18 cellular contexts compared by ENCODE assay signal in the genomic region with DNA sequence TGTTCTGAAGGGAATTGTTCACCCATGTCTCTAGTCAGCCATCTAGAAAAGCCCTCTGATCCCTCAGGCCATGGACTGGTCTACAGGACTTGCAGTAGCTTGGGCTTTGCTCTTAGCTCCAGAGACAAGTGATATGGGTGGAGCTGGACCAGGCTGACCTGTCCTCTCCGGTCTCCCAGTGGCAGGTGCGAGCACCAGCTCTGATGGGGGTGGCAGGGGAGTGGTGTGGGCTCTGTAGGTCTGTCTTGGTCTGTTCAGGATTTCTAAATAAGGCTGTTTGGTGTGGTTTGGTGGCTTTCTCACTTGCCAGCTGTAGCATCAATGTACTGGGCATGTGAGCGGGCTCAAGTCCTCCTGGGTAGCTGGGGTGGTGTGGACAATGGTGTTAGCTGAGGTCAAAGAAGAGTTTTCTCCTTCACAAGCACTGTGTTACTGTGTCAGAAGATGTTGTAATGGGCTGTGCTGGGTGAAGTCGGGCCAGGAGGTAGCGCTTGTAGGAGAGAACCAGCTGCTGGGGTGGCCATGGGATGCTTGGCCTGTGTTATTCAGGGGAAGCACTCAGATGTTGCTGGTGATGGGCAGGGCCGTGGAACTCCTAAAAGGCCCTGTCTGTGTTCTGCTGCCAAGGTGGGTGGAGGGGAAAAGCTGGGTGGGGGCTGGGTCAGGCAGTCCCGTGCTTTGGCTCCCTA. TPM values are rescaled to one million over a fixed set of nuclear protein-coding genes. Genes with fewer than 3 reads are reported as not detected.
A peak's percentile ranks its signal among the peaks of the same experiment; 100 is the strongest.
DNase-seq lines count a peak whose midpoint lies in the region; ATAC-seq and TF ChIP-seq lines count a peak whose summit lies in the region.
"Had no signal": no experiment of that assay in that cellular context is flagged by ENCODE, and none has a peak within 500 bp of the region (broad histone marks: within the 10 kb centered on the region; RNA-seq: fewer than 3 reads in every experiment).

No MANE protein-coding gene starts in this region.

- intact Hi-C loops in left ventricle myocardium superior (cut with micrococcal nuclease) = no loop called here

- peaks cover 7 to 27% (median 12%) of the 10 kb centered on the region in 11 experiments for H3K9me3 ChIP-seq in BLaER1 treated with 17β-estradiol and CSF1 and Interleukin-3, amounts not matched to agents 10 nM and 100 nM (replicated peaks in 1 of 11)
- H3K9me3 ChIP-seq in skeletal muscle satellite cell (replicated peaks; ENCODE audit: low read length) (peaks cover 5% of the 10 kb centered on the region), Karpas-422 (ENCODE audit: low read length) (peaks cover 31% of the 10 kb centered on the region)

- no peaks in the 10 kb centered on the region for H3K9me2 ChIP-seq in Karpas-422 (replicated peaks; ENCODE audit: insufficient read depth, low read length)

- peak overlapping the region in 2 of 10 experiments; percentile 47 to 60; a peak in 1 of 20 replicates for H3K4me3 ChIP-seq in BLaER1 treated with 17β-estradiol and CSF1 and Interleukin-3, amounts not matched to agents 10 nM and 100 nM
- peak overlapping the region; percentile 62 for H3K4me3 ChIP-seq in skeletal muscle satellite cell (ENCODE audit: low read length)
- no peak overlapping the region for H3K4me3 ChIP-seq in Karpas-422 (ENCODE audit: low read length)
- H3K4me3 ChIP-seq: GM12878, HAP-1, SK-N-MC had no signal

- no peaks in the 10 kb centered on the region for H3K36me3 ChIP-seq in BLaER1 treated with 17β-estradiol and CSF1 and Interleukin-3, amounts not matched to agents 10 nM and 100 nM
- no peaks in the 10 kb centered on the region for H3K36me3 ChIP-seq in skeletal muscle satellite cell (ENCODE audit: insufficient read depth, low read length)
- H3K36me3 ChIP-seq in Karpas-422 (ENCODE audit: insufficient read depth, low read length) = no peaks in the 10 kb centered on the region
- H3K36me3 ChIP-seq: HAP-1 had no signal

- ATAC-seq in left ventricle myocardium superior (no peak), GM19351 (IDR thresholded peaks at IDR 0.05; ENCODE audit: unreplicated experiment) (no peak), HG02973 (IDR thresholded peaks at IDR 0.05; ENCODE audit: unreplicated experiment) (no peak)
- ATAC-seq: stimulated activated memory B cell treated with anti-CD40 and anti-IgM and Interleukin-4, amounts not matched to agents 10 μg/mL and 1 μg/mL and 100 μg/mL, for 72 hours had no signal

- H3K4me2 ChIP-seq in BLaER1 treated with 17β-estradiol and CSF1 and Interleukin-3, amounts not matched to agents 10 nM and 100 nM = peak overlapping the region; percentile 41 to 88 (median 68)
- H3K4me2 ChIP-seq in skeletal muscle satellite cell (ENCODE audit: low read length) = peak overlapping the region; percentile 82
- no peak overlapping the region for H3K4me2 ChIP-seq in Karpas-422 (ENCODE audit: low read depth, low read length, poor library complexity, severe bottlenecking)

- DNase-seq in RWPE1 (ENCODE audit: low spot score) (no peak), left ventricle myocardium superior (peak; percentile 16), Karpas-422 (no peak)
- no peak for DNase-seq in central memory CD4-positive, alpha-beta T cell
- DNase-seq: activated naive CD4-positive, alpha-beta T cell treated with anti-CD3 and anti-CD28 coated beads, Interleukin-2, amount 10 ng/mL, durations not matched to agents 7 days and 5 days; activated T-cell treated with anti-CD3 and anti-CD28 coated beads for 4 hours; effector CD8-positive, alpha-beta T cell; islet precursor cell; NCI-H2081 treated with DMSO at 0.1 percent for 48 hours; NCI-H526 treated with DMSO at 0.1 percent for 48 hours had no signal

- H3K4me1 ChIP-seq in BLaER1 treated with 17β-estradiol and CSF1 and Interleukin-3, amounts not matched to agents 10 nM and 100 nM = peaks cover 4 to 13% (median 8%) of the 10 kb centered on the region in 10 experiments; a peak in 12 of 20 replicates
- H3K4me1 ChIP-seq in skeletal muscle satellite cell (ENCODE audit: control insufficient read depth, insufficient read depth, low read length) (peaks cover 28% of the 10 kb centered on the region), Karpas-422 (ENCODE audit: low read length) (no peaks in the 10 kb centered on the region)
- H3K4me1 ChIP-seq: HAP-1 had no signal

- H3K9ac ChIP-seq in BLaER1 treated with 17β-estradiol and CSF1 and Interleukin-3, amounts not matched to agents 10 nM and 100 nM = no peak overlapping the region
- H3K9ac ChIP-seq in skeletal muscle satellite cell (ENCODE audit: low read depth, low read length) (no peak overlapping the region), Karpas-422 (ENCODE audit: low read length) (no peak overlapping the region)

- no peaks in the 10 kb centered on the region for H3K27me3 ChIP-seq in BLaER1 treated with 17β-estradiol and CSF1 and Interleukin-3, amounts not matched to agents 10 nM and 100 nM
- H3K27me3 ChIP-seq in skeletal muscle satellite cell (ENCODE audit: control insufficient read depth, insufficient read depth, low read length) = no peaks in the 10 kb centered on the region
- no peaks in the 10 kb centered on the region for H3K27me3 ChIP-seq in Karpas-422 (ENCODE audit: low read length)

- no peaks in the 10 kb centered on the region for H3K79me2 ChIP-seq in Karpas-422 (ENCODE audit: low read length)

- H3K27ac ChIP-seq in BLaER1 treated with 17β-estradiol and CSF1 and Interleukin-3, amounts not matched to agents 10 nM and 100 nM = no peak overlapping the region
- H3K27ac ChIP-seq in RWPE1 = peak overlapping the region; percentile 69; the same call in 1 of the 2 replicates
- H3K27ac ChIP-seq in Karpas-422 (ENCODE audit: low read length) = no peak overlapping the region
- H3K27ac ChIP-seq: SK-N-MC had no signal

- H4K20me1 ChIP-seq in BLaER1 treated with 17β-estradiol and CSF1 and Interleukin-3, amounts not matched to agents 10 nM and 100 nM = no peaks in the 10 kb centered on the region
- H4K20me1 ChIP-seq in Karpas-422 (ENCODE audit: insufficient read depth, low read depth, low read length) = no peaks in the 10 kb centered on the region

- CTCF ChIA-PET in RWPE1 (lab: Yijun Ruan, JAX) = interaction anchor here (0.6 kb wide), 1 partner anchor 198 kb away, joined by 3 read pairs; no protein-coding TSS in a partner anchor

- no peak for TF ChIP-seq CTCF in RWPE1 (conservative IDR thresholded peaks at IDR 0.05; ENCODE audit: low read depth)

- POLR2A ChIA-PET in RWPE1 (lab: Yijun Ruan, JAX; ENCODE audit: low non-redundant PET) = no interaction called here

- H2AFZ ChIP-seq in Karpas-422 (ENCODE audit: low read length) = no peak overlapping the region

RNA-seq across cellular contexts. Expression of gene GPC6, which starts 16.9 kb away (rescaled TPM):
- total RNA-seq in left ventricle myocardium superior = 1.6 TPM
- total RNA-seq in skeletal muscle satellite cell (2012; rRNA removed) = 31.4 and 33.4 TPM in 2 replicates
- not detected in 2 replicates for total RNA-seq in Karpas-422 (2014; rRNA removed; shearing (Covaris generic); ENCODE audit: low replicate concordance)
- total RNA-seq: GM12878 had no signal
